In genomic region chr2:10234409-10235094, GRCh38 we compare ENCODE assay signal across 16 cellular contexts.
"Had no signal": no experiment of that assay in that cellular context is flagged by ENCODE, and none has a peak within 500 bp of the region (broad histone marks: within the 10 kb centered on the region; RNA-seq: fewer than 3 reads in every experiment).

No MANE protein-coding gene starts in this region.

- H3K36me3 Mint-ChIP-seq: activated naive CD8-positive, alpha-beta T cell; stimulated activated effector memory CD8-positive, alpha-beta T cell treated with anti-CD3 and anti-CD28 coated beads, Interleukin-12 subunit alpha, Interleukin-12 subunit beta, amount 100 ng/mL, for 72 hours had no signal

- H3K4me3 Mint-ChIP-seq: activated CD4-positive, alpha-beta memory T cell treated with anti-CD3 and anti-CD28 coated beads, Interleukin-2, amount 10 ng/mL, durations not matched to agents 7 days and 5 days; activated naive CD8-positive, alpha-beta T cell; stimulated activated effector memory CD8-positive, alpha-beta T cell treated with anti-CD3 and anti-CD28 coated beads, Interleukin-12 subunit alpha, Interleukin-12 subunit beta, amount 100 ng/mL, for 72 hours had no signal

- DNase-seq: activated CD4-positive, alpha-beta memory T cell treated with anti-CD3 and anti-CD28 coated beads, Interleukin-2, amount 10 ng/mL, durations not matched to agents 7 days and 5 days; activated CD4-positive, alpha-beta T cell treated with anti-CD3 and anti-CD28 coated beads for 4 hours; activated effector memory CD4-positive, alpha-beta T cell treated with anti-CD3 and anti-CD28 coated beads, Interleukin-2, amount 50 U/mL, for 16 hours; activated T-cell treated with anti-CD3 and anti-CD28 coated beads, Interleukin-2, amount 50 U/mL, for 48 hours; amygdala; central memory CD4-positive, alpha-beta T cell; hippocampal formation; left ventricle myocardium superior; substantia nigra had no signal

- H3K9me3 ChIP-seq: body of pancreas, esophagus muscularis mucosa had no signal

- H3K36me3 ChIP-seq: esophagus muscularis mucosa, tibial nerve had no signal

- H3K27ac Mint-ChIP-seq: activated CD4-positive, alpha-beta memory T cell treated with anti-CD3 and anti-CD28 coated beads, Interleukin-2, amount 10 ng/mL, durations not matched to agents 7 days and 5 days; activated naive CD8-positive, alpha-beta T cell had no signal

- H3K27me3 Mint-ChIP-seq: activated CD4-positive, alpha-beta memory T cell treated with anti-CD3 and anti-CD28 coated beads, Interleukin-2, amount 10 ng/mL, durations not matched to agents 7 days and 5 days; activated naive CD8-positive, alpha-beta T cell had no signal

- H3K27ac ChIP-seq: body of pancreas, coronary artery, esophagus muscularis mucosa, tibial nerve had no signal

- H3K4me3 ChIP-seq: body of pancreas, coronary artery, esophagus muscularis mucosa, tibial nerve had no signal

- ATAC-seq: body of pancreas, left ventricle myocardium superior, sciatic nerve had no signal

- H3K27me3 ChIP-seq: body of pancreas, tibial nerve had no signal

- H3K4me1 ChIP-seq: tibial nerve had no signal
